Comparison of ENCODE assay signal across 8 cellular contexts in genomic region chrX:140766024-140766611, GRCh38. TPM values are rescaled to one million over a fixed set of nuclear protein-coding genes. Genes with fewer than 3 reads are reported as not detected.
DNase-seq lines count a peak whose midpoint lies in the region; ATAC-seq, FAIRE-seq and TF ChIP-seq lines count a peak whose summit lies in the region.

No MANE protein-coding gene starts in this region.

- ATAC-seq in activated T-cell treated with anti-CD3 and anti-CD28 coated beads, Interleukin-2, amount 50 U/mL, for 4 hours: no peak
- no peak for ATAC-seq in GM18498 (IDR thresholded peaks at IDR 0.05; ENCODE audit: unreplicated experiment)

- DNase-seq in GM18507 (ENCODE audit: extremely low spot score, insufficient read length, low read depth) (no peak), NCI-H2107 treated with DMSO at 0.1 percent for 48 hours (lab: John Stamatoyannopoulos, UW; ENCODE audit: unreplicated experiment) (peak; percentile 8), glutamatergic neuron (peak; percentile 51), pons (ENCODE audit: low spot score) (peak; percentile 70), GDM1 (lab: John Stamatoyannopoulos, UW) (no peak)
- peak; percentile 19 for DNase-seq in activated T-cell treated with anti-CD3 and anti-CD28 coated beads, Interleukin-2, amount 50 U/mL, for 4 hours

- H3K27ac Mint-ChIP-seq in glutamatergic neuron (ENCODE audit: unreplicated experiment): no peak overlapping the region

- no peaks in the 10 kb centered on the region for H3K9me3 Mint-ChIP-seq in activated T-cell treated with anti-CD3 and anti-CD28 coated beads, Interleukin-2, amount 50 U/mL, for 4 hours
- peaks cover 2% of the 10 kb centered on the region for H3K9me3 Mint-ChIP-seq in glutamatergic neuron (ENCODE audit: unreplicated experiment)

- TF ChIP-seq CTCF in C4-2B (conservative IDR thresholded peaks at IDR 0.05): peak; percentile 81
- peak; percentile 77 for TF ChIP-seq CTCF in glutamatergic neuron (IDR thresholded peaks at IDR 0.05; ENCODE audit: partially characterized antibody, unreplicated experiment)

- peak; percentile 60 for FAIRE-seq in GM18507 (lab: Jason Lieb, UNC)

- H3K4me3 Mint-ChIP-seq in activated T-cell treated with anti-CD3 and anti-CD28 coated beads, Interleukin-2, amount 50 U/mL, for 4 hours: no peak overlapping the region
- H3K4me3 Mint-ChIP-seq in glutamatergic neuron (ENCODE audit: unreplicated experiment): peak overlapping the region; percentile 85

- peaks cover 7% of the 10 kb centered on the region for H3K27me3 Mint-ChIP-seq in activated T-cell treated with anti-CD3 and anti-CD28 coated beads, Interleukin-2, amount 50 U/mL, for 4 hours (ENCODE audit: low read depth)
- no peaks in the 10 kb centered on the region for H3K27me3 Mint-ChIP-seq in glutamatergic neuron (ENCODE audit: unreplicated experiment)

- H3K4me1 Mint-ChIP-seq in activated T-cell treated with anti-CD3 and anti-CD28 coated beads, Interleukin-2, amount 50 U/mL, for 4 hours (ENCODE audit: low read depth): peaks cover 4% of the 10 kb centered on the region
- peaks cover 4% of the 10 kb centered on the region for H3K4me1 Mint-ChIP-seq in glutamatergic neuron (ENCODE audit: low read depth, unreplicated experiment)

- no peak overlapping the region; the same call in 1 of the 2 replicates for H3K27ac ChIP-seq in C4-2B

- H3K36me3 Mint-ChIP-seq in activated T-cell treated with anti-CD3 and anti-CD28 coated beads, Interleukin-2, amount 50 U/mL, for 4 hours (ENCODE audit: insufficient read depth): no peaks in the 10 kb centered on the region
- H3K36me3 Mint-ChIP-seq in glutamatergic neuron (ENCODE audit: unreplicated experiment): no peaks in the 10 kb centered on the region

RNA-seq across cellular contexts. Expression of gene LINC00632, which starts 56.6 kb away (rescaled TPM):
- total RNA-seq in activated T-cell treated with anti-CD3 and anti-CD28 coated beads, Interleukin-2, amount 50 U/mL, for 4 hours: 1 to 10 TPM in 1 of 3 donors, under 1 TPM in 2; 0.38 to 1.4 (median 0.48) TPM
- 89.8 TPM for total RNA-seq in glutamatergic neuron (ENCODE audit: unreplicated experiment)

Comparison
In these comparisons a context has a peak if more than half of its experiments do, and no peak if none do; other contexts are left out.
1. DNase-seq: peak in NCI-H2107 treated with DMSO at 0.1 percent for 48 hours (single experiment), activated T-cell treated with anti-CD3 and anti-CD28 coated beads, Interleukin-2, amount 50 U/mL, for 4 hours (single experiment), glutamatergic neuron (single experiment) and pons (single experiment); none in GM18507 (single experiment) and GDM1 (single experiment).
2. RNA of gene LINC00632, which starts 56.6 kb away (total RNA-seq): 89.8 TPM in glutamatergic neuron (single experiment); 0.38 to 1.4 TPM in activated T-cell treated with anti-CD3 and anti-CD28 coated beads, Interleukin-2, amount 50 U/mL, for 4 hours; every median in the first group is over 10 times any median in the second.